Comparison of ENCODE assay signal across 8 cellular contexts in genomic region chr3:14401692-14402303, GRCh38. TPM values are rescaled to one million over a fixed set of nuclear protein-coding genes. Genes with fewer than 3 reads are reported as not detected.
A peak's percentile ranks its signal among the peaks of the same experiment; 100 is the strongest.
DNase-seq lines count a peak whose midpoint lies in the region; ATAC-seq and TF ChIP-seq lines count a peak whose summit lies in the region.

No MANE protein-coding gene starts in this region.

- peak overlapping the region; percentile 48 for H2AFZ ChIP-seq in trophoblast cell (ENCODE audit: insufficient read depth, low read length, poor library complexity)

- peak overlapping the region; percentile 82 for H4K8ac ChIP-seq in trophoblast cell (ENCODE audit: low read depth, low read length)

- H3K4me1 ChIP-seq in Panc1 (ENCODE audit: control insufficient read depth, insufficient read depth, low read length) (peaks cover 29% of the 10 kb centered on the region), esophagus muscularis mucosa (peaks cover 32 to 55% (median 51%) of the 10 kb centered on the region in 4 donors), trophoblast cell (ENCODE audit: control insufficient read depth in 1 of 2, insufficient read depth in 2 of 2, low read length in 2 of 2) (peaks cover 11 to 27% of the 10 kb centered on the region in 2 experiments)

- peak overlapping the region; percentile 87 for H2BK120ac ChIP-seq in trophoblast cell (ENCODE audit: insufficient read depth, low read length, poor library complexity)

- H3K4me3 ChIP-seq in GM12864 (ENCODE audit: low read depth, low read length) (peak overlapping the region; percentile 44), Panc1 (ENCODE audit: low read depth in 2 of 2, low read length in 2 of 2) (peak overlapping the region; percentile 87 to 88), esophagus muscularis mucosa (peak overlapping the region; percentile 60 to 79 (median 74)), trophoblast cell (ENCODE audit: low read depth, low read length) (peak overlapping the region; percentile 15)

- no peak for DNase-seq in GM12864 (ENCODE audit: low read depth)
- no peak for DNase-seq in Panc1 (ENCODE audit: low read depth, low spot score)
- DNase-seq in esophagus muscularis mucosa (ENCODE audit: extremely low spot score): no peak
- no peak for DNase-seq in trophoblast cell
- DNase-seq in HT-29 (ENCODE audit: low spot score): no peak
- DNase-seq in activated CD4-positive, alpha-beta T cell treated with anti-CD3 and anti-CD28 coated beads for 4 hours: no peak
- DNase-seq in HuH-7.5 (ENCODE audit: low spot score): no peak

- no peaks in the 10 kb centered on the region for H3K27me3 ChIP-seq in Panc1 (ENCODE audit: control insufficient read depth, insufficient read depth, low read length)
- no peaks in the 10 kb centered on the region for H3K27me3 ChIP-seq in esophagus muscularis mucosa
- H3K27me3 ChIP-seq in trophoblast cell (ENCODE audit: insufficient read depth, low read length): no peaks in the 10 kb centered on the region

- H3K36me3 ChIP-seq in Panc1 (ENCODE audit: control insufficient read depth, insufficient read depth, low read length): no peaks in the 10 kb centered on the region; the same call in 1 of the 2 replicates
- no peaks in the 10 kb centered on the region for H3K36me3 ChIP-seq in esophagus muscularis mucosa
- H3K36me3 ChIP-seq in trophoblast cell (ENCODE audit: control insufficient read depth in 1 of 2, insufficient read depth in 2 of 2, low read length in 2 of 2): peaks cover 0 to 5% of the 10 kb centered on the region in 2 experiments

- H3K27ac ChIP-seq in Panc1 (ENCODE audit: low read length) (peak overlapping the region; percentile 87), esophagus muscularis mucosa (replicated peaks in 1 of 4) (peak overlapping the region; percentile 88 to 89 (median 89)), trophoblast cell (ENCODE audit: low read depth, low read length) (peak overlapping the region; percentile 63)

- no peak overlapping the region for H3K9ac ChIP-seq in trophoblast cell (ENCODE audit: low read length)

- H4K91ac ChIP-seq in trophoblast cell (ENCODE audit: low read depth, low read length): peak overlapping the region; percentile 71

- H3K79me2 ChIP-seq in trophoblast cell (ENCODE audit: control insufficient read depth, insufficient read depth, low read length, poor library complexity): peaks cover 24% of the 10 kb centered on the region

- in situ Hi-C loops in Panc1 (cut with HindIII; ENCODE audit: low pct_unique_long_range_greater_than_20kb, low sequenced_read_pairs): no loop called here

- peak overlapping the region; percentile 52 for H2BK12ac ChIP-seq in trophoblast cell (ENCODE audit: low read length)

- TF ChIP-seq CTCF in GM12864 (IDR thresholded peaks at IDR 0.05; ENCODE audit: low read depth, low read length, missing control alignments) (no peak), Panc1 (IDR thresholded peaks at IDR 0.05) (no peak), esophagus muscularis mucosa (IDR thresholded peaks at IDR 0.05) (no peak)

- H3K14ac ChIP-seq in trophoblast cell (ENCODE audit: low read length): peak overlapping the region; percentile 83

- H2AK5ac ChIP-seq in trophoblast cell (ENCODE audit: low read length): peak overlapping the region; percentile 20

- TF ChIP-seq POLR2A in esophagus muscularis mucosa (IDR thresholded peaks at IDR 0.05; ENCODE audit: low read depth): no peak

- POLR2A ChIA-PET in Panc1 (lab: Charles Lee): no interaction called here

- WGBS in esophagus muscularis mucosa: 79% methylated on average over 12 of the region's 22 CpGs
- WGBS in trophoblast cell (ENCODE audit: extremely low coverage, insufficient coverage, insufficient read length): no CpG with 5 or more reads among the region's 22 CpGs

- intact Hi-C loops in Panc1 (cut with micrococcal nuclease; ENCODE audit: unreplicated experiment): loop anchor here (10.0 kb wide), 1 partner anchor 53 kb away; no protein-coding TSS in a partner anchor
- intact Hi-C loops in esophagus muscularis mucosa (cut with DNase I): loop anchor here (5.0 kb wide), 2 partner anchors 51 to 66 kb away; no protein-coding TSS in a partner anchor

- H3K23ac ChIP-seq in trophoblast cell (ENCODE audit: low read length): no peak overlapping the region

- CTCF ChIA-PET in Panc1 (lab: Charles Lee): no interaction called here

- H2BK5ac ChIP-seq in trophoblast cell (ENCODE audit: low read depth, low read length, poor library complexity): peak overlapping the region; percentile 7

- H3K9me3 ChIP-seq in Panc1 (ENCODE audit: control insufficient read depth, insufficient read depth, low read depth, low read length) (no peaks in the 10 kb centered on the region), esophagus muscularis mucosa (no peaks in the 10 kb centered on the region), trophoblast cell (ENCODE audit: insufficient read depth, low read depth, low read length) (no peaks in the 10 kb centered on the region)

- H3K4ac ChIP-seq in trophoblast cell (ENCODE audit: low read depth, low read length): peak overlapping the region; percentile 29

- BruUV-seq in Panc1 (replicated peaks; lab: Mats Ljungman, UMichigan): no TSS peak

- peaks cover 17% of the 10 kb centered on the region for H3K79me1 ChIP-seq in trophoblast cell (ENCODE audit: low read length)

- H3K18ac ChIP-seq in trophoblast cell (ENCODE audit: low read length): peak overlapping the region; percentile 82

- H3K4me2 ChIP-seq in trophoblast cell (ENCODE audit: low read length): peak overlapping the region; percentile 57

- H4K12ac ChIP-seq in trophoblast cell (ENCODE audit: low read depth, low read length): peak overlapping the region; percentile 60

- no peak for TF ChIP-seq EP300 in esophagus muscularis mucosa (IDR thresholded peaks at IDR 0.05)

- no peak for ATAC-seq in Panc1
- ATAC-seq in HG02852 (IDR thresholded peaks at IDR 0.05; ENCODE audit: unreplicated experiment): no peak

RNA-seq across cellular contexts. Expression of gene SLC6A6, which starts 0.6 kb away (rescaled TPM):
- total RNA-seq in Panc1 (2021; ENCODE audit: unreplicated experiment) (61.0 TPM), esophagus muscularis mucosa (10 to 100 TPM; 15.0 to 36.2 (median 23.7) TPM)
- 53.8 TPM for polyA plus RNA-seq in Panc1 (2012; ENCODE audit: insufficient read length)
- polyA plus RNA-seq in trophoblast cell (2013): 64.5 and 69.3 TPM in 2 replicates
- 51.5 and 55.3 TPM in 2 replicates for total RNA-seq in HT-29 (2014; rRNA removed; shearing (Covaris generic))

Comparison
In these comparisons a context has a peak if more than half of its experiments do, and no peak if none do; other contexts are left out.
1. H3K4me3 ChIP-seq: peak in every context shown above with its lines; median percentile 88 in Panc1; 74 in esophagus muscularis mucosa; 44 in GM12864; 15 in trophoblast cell.